ENCODE assay signal across 1 cellular context in the genomic region with DNA sequence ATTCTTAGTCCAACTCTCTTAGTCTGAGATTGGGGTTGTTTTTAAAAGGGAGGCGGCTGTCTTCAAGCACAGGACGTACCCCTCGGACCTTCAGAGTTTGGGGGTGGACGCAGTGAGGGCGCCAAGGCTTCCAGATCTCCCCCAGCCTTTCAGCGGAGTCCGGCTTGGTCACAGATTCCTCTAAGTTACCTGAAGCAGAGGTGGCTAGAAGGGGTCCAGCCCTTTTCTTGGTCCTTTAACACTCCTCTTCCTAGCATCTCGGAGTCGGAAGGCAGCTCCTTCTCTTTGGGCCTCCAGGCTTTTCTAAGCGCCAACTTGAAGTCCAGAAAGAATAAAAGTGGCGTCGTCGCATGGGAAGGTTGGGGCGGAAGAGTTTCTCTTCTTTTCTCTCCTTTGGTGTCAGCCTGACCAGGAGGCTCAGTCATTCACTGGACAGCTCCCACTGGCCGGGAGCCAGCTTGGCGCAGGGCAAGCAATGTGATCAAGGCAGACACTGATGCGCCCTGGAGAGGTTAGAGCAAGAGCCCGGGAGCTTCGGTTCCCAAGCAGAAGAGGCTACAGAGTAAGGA.
TF ChIP-seq lines count a peak whose summit lies in the region.

No MANE protein-coding gene starts in this region.

TF ChIP-seq in A549, 52 proteins besides CTCF, POLR2A, EP300 and RAD21 (continued from another document):
- TF ChIP-seq, protein P1, sequence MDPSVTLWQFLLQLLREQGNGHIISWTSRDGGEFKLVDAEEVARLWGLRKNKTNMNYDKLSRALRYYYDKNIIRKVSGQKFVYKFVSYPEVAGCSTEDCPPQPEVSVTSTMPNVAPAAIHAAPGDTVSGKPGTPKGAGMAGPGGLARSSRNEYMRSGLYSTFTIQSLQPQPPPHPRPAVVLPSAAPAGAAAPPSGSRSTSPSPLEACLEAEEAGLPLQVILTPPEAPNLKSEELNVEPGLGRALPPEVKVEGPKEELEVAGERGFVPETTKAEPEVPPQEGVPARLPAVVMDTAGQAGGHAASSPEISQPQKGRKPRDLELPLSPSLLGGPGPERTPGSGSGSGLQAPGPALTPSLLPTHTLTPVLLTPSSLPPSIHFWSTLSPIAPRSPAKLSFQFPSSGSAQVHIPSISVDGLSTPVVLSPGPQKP (IDR thresholded peaks at IDR 0.05; ENCODE audit: low read depth, low read length), result no peak
- TF ChIP-seq SMC3 (IDR thresholded peaks at IDR 0.05) (no peak), HOXB5 (CRISPR knock-in tag; IDR thresholded peaks at IDR 0.05) (no peak)
- TF ChIP-seq, protein P2, sequence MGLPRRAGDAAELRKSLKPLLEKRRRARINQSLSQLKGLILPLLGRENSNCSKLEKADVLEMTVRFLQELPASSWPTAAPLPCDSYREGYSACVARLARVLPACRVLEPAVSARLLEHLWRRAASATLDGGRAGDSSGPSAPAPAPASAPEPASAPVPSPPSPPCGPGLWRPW (IDR thresholded peaks at IDR 0.05), result no peak
TF ChIP-seq in A549: peak in this region for 3.
